Comparison of ENCODE assay signal across 19 cellular contexts in genomic region chr6:71139249-71139648, GRCh38.
DNase-seq lines count a peak whose midpoint lies in the region; ATAC-seq and TF ChIP-seq lines count a peak whose summit lies in the region.
"Had no signal": no experiment of that assay in that cellular context is flagged by ENCODE, and none has a peak within 500 bp of the region (broad histone marks: within the 10 kb centered on the region; RNA-seq: fewer than 3 reads in every experiment).

No MANE protein-coding gene starts in this region.

- H3K4me3 ChIP-seq in epithelial cell of esophagus (ENCODE audit: low read length) = no peak overlapping the region

- no peak for ATAC-seq in HG03439 (IDR thresholded peaks at IDR 0.05; ENCODE audit: unreplicated experiment)
- no peak for ATAC-seq in GM18870 (IDR thresholded peaks at IDR 0.05; ENCODE audit: unreplicated experiment)
- ATAC-seq: activated CD4-positive, CD25-positive, alpha-beta regulatory T cell treated with anti-CD3 and anti-CD28 coated beads, Interleukin-2, amount 50 U/mL, for 24 hours; activated CD8-positive, alpha-beta memory T cell treated with anti-CD3 and anti-CD28 coated beads, Interleukin-2, amount 10 ng/mL, durations not matched to agents 7 days and 5 days had no signal

- no peak for TF ChIP-seq CTCF in epithelial cell of esophagus (IDR thresholded peaks at IDR 0.05; ENCODE audit: insufficient read depth, low read depth, low read length, missing control alignments)

- DNase-seq in H4 (ENCODE audit: low spot score) = peak; percentile 43
- peak; percentile 94 for DNase-seq in RPMI7951 (ENCODE audit: low read depth)
- DNase-seq in epithelial cell of esophagus (ENCODE audit: low read depth) = peak; percentile 56
- peak; percentile 35 for DNase-seq in non-pigmented ciliary epithelial cell (ENCODE audit: low read depth)
- no peak for DNase-seq in NCI-H82 (lab: John Stamatoyannopoulos, UW)
- no peak for DNase-seq in DMS 273 (lab: John Stamatoyannopoulos, UW; ENCODE audit: unreplicated experiment)
- DNase-seq: activated CD8-positive, alpha-beta memory T cell treated with anti-CD3 and anti-CD28 coated beads, Interleukin-2, amount 10 ng/mL, durations not matched to agents 7 days and 5 days; activated gamma-delta T cell treated with Interleukin-2 at 50 U/mL for 16 hours; AML-193; anterior cingulate cortex; MM.1S; naive thymus-derived CD4-positive, alpha-beta T cell; NCI-H2107; NCI-H748 treated with DMSO at 0.1 percent for 48 hours; RPMI8226; T-helper 1 cell had no signal

Comparison
In these comparisons a context has a peak if more than half of its experiments do, and no peak if none do; other contexts are left out.
1. DNase-seq: peak in H4 (single experiment), RPMI7951 (single experiment), epithelial cell of esophagus (single experiment) and non-pigmented ciliary epithelial cell (single experiment); none in NCI-H82 (single experiment) and DMS 273 (single experiment).